ENCODE assay signal across 1 cellular context in the genomic region with DNA sequence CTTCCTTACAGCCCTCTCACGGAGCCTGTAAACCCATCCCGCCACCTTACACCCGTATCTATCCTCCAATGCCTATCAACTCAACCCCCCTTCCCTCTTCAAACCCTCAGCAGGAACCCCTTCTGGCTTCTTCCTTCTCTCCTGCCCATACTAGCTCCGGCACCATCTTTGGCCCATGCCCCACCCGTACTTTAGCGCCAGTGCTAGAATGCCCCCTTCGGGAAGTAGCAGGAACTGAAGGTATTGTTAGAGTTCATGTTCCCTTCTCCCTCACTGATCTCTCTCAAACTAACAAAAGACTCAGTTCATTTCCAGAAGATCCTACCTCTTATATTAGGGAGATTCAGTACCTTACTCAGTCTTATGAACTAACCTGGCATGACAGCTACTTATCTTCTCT.
TF ChIP-seq lines count a peak whose summit lies in the region.

No MANE protein-coding gene starts in this region.

TF ChIP-seq in WTC11, 78 proteins besides CTCF, POLR2A, EP300 and RAD21 (continued from another document):
- TF ChIP-seq, protein P1, sequence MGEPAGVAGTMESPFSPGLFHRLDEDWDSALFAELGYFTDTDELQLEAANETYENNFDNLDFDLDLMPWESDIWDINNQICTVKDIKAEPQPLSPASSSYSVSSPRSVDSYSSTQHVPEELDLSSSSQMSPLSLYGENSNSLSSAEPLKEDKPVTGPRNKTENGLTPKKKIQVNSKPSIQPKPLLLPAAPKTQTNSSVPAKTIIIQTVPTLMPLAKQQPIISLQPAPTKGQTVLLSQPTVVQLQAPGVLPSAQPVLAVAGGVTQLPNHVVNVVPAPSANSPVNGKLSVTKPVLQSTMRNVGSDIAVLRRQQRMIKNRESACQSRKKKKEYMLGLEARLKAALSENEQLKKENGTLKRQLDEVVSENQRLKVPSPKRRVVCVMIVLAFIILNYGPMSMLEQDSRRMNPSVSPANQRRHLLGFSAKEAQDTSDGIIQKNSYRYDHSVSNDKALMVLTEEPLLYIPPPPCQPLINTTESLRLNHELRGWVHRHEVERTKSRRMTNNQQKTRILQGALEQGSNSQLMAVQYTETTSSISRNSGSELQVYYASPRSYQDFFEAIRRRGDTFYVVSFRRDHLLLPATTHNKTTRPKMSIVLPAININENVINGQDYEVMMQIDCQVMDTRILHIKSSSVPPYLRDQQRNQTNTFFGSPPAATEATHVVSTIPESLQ (CRISPR knock-in tag; IDR thresholded peaks at IDR 0.05), result no peak
- no peak for TF ChIP-seq STAT6 (CRISPR knock-in tag; conservative IDR thresholded peaks at IDR 0.05; ENCODE audit: low read depth)
- TF ChIP-seq ATF1 (CRISPR knock-in tag; IDR thresholded peaks at IDR 0.05), result no peak
- TF ChIP-seq ATF3 (CRISPR knock-in tag; conservative IDR thresholded peaks at IDR 0.05), result no peak
- TF ChIP-seq PRDM15 (CRISPR knock-in tag; IDR thresholded peaks at IDR 0.05), result no peak
- TF ChIP-seq ZNF416 (CRISPR knock-in tag; IDR thresholded peaks at IDR 0.05), result no peak
- TF ChIP-seq CREB1 (CRISPR knock-in tag; IDR thresholded peaks at IDR 0.05), result no peak
- TF ChIP-seq, protein P2, sequence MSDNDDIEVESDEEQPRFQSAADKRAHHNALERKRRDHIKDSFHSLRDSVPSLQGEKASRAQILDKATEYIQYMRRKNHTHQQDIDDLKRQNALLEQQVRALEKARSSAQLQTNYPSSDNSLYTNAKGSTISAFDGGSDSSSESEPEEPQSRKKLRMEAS (CRISPR knock-in tag; IDR thresholded peaks at IDR 0.05), result no peak
- TF ChIP-seq, protein P3, sequence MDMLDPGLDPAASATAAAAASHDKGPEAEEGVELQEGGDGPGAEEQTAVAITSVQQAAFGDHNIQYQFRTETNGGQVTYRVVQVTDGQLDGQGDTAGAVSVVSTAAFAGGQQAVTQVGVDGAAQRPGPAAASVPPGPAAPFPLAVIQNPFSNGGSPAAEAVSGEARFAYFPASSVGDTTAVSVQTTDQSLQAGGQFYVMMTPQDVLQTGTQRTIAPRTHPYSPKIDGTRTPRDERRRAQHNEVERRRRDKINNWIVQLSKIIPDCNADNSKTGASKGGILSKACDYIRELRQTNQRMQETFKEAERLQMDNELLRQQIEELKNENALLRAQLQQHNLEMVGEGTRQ (CRISPR knock-in tag; IDR thresholded peaks at IDR 0.05), result no peak
- TF ChIP-seq NR3C1 (CRISPR knock-in tag; conservative IDR thresholded peaks at IDR 0.05; ENCODE audit: low read depth), result no peak
- no peak for TF ChIP-seq SMAD4 (CRISPR knock-in tag; IDR thresholded peaks at IDR 0.05)
- TF ChIP-seq, protein P4, sequence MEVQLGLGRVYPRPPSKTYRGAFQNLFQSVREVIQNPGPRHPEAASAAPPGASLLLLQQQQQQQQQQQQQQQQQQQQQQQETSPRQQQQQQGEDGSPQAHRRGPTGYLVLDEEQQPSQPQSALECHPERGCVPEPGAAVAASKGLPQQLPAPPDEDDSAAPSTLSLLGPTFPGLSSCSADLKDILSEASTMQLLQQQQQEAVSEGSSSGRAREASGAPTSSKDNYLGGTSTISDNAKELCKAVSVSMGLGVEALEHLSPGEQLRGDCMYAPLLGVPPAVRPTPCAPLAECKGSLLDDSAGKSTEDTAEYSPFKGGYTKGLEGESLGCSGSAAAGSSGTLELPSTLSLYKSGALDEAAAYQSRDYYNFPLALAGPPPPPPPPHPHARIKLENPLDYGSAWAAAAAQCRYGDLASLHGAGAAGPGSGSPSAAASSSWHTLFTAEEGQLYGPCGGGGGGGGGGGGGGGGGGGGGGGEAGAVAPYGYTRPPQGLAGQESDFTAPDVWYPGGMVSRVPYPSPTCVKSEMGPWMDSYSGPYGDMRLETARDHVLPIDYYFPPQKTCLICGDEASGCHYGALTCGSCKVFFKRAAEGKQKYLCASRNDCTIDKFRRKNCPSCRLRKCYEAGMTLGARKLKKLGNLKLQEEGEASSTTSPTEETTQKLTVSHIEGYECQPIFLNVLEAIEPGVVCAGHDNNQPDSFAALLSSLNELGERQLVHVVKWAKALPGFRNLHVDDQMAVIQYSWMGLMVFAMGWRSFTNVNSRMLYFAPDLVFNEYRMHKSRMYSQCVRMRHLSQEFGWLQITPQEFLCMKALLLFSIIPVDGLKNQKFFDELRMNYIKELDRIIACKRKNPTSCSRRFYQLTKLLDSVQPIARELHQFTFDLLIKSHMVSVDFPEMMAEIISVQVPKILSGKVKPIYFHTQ (CRISPR knock-in tag; IDR thresholded peaks at IDR 0.05), result no peak
- TF ChIP-seq SMAD3 (CRISPR knock-in tag; IDR thresholded peaks at IDR 0.05; ENCODE audit: borderline replicate concordance), result no peak
- TF ChIP-seq, protein P5, sequence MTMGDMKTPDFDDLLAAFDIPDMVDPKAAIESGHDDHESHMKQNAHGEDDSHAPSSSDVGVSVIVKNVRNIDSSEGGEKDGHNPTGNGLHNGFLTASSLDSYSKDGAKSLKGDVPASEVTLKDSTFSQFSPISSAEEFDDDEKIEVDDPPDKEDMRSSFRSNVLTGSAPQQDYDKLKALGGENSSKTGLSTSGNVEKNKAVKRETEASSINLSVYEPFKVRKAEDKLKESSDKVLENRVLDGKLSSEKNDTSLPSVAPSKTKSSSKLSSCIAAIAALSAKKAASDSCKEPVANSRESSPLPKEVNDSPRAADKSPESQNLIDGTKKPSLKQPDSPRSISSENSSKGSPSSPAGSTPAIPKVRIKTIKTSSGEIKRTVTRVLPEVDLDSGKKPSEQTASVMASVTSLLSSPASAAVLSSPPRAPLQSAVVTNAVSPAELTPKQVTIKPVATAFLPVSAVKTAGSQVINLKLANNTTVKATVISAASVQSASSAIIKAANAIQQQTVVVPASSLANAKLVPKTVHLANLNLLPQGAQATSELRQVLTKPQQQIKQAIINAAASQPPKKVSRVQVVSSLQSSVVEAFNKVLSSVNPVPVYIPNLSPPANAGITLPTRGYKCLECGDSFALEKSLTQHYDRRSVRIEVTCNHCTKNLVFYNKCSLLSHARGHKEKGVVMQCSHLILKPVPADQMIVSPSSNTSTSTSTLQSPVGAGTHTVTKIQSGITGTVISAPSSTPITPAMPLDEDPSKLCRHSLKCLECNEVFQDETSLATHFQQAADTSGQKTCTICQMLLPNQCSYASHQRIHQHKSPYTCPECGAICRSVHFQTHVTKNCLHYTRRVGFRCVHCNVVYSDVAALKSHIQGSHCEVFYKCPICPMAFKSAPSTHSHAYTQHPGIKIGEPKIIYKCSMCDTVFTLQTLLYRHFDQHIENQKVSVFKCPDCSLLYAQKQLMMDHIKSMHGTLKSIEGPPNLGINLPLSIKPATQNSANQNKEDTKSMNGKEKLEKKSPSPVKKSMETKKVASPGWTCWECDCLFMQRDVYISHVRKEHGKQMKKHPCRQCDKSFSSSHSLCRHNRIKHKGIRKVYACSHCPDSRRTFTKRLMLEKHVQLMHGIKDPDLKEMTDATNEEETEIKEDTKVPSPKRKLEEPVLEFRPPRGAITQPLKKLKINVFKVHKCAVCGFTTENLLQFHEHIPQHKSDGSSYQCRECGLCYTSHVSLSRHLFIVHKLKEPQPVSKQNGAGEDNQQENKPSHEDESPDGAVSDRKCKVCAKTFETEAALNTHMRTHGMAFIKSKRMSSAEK (CRISPR knock-in tag; IDR thresholded peaks at IDR 0.05; ENCODE audit: borderline replicate concordance), result no peak
- no peak for TF ChIP-seq FOXP1 (CRISPR knock-in tag; IDR thresholded peaks at IDR 0.05; ENCODE audit: borderline replicate concordance)
- no peak for TF ChIP-seq JAZF1 (CRISPR knock-in tag; IDR thresholded peaks at IDR 0.05)
